ENCODE assay signal across 36 cellular contexts in genomic region chr12:52812073-52812400, GRCh38. TPM values are rescaled to one million over a fixed set of nuclear protein-coding genes. Genes with fewer than 3 reads are reported as not detected.
"Had no signal": no experiment of that assay in that cellular context is flagged by ENCODE, and none has a peak within 500 bp of the region (broad histone marks: within the 10 kb centered on the region; RNA-seq: fewer than 3 reads in every experiment).

No MANE protein-coding gene starts in this region.

- DNase-seq: Kasumi-1, KG1, MG63, MM.1S, MV-4-11, NCI-H1048, NCI-H1092, NCI-H1092 treated with DMSO at 0.1 percent for 48 hours, NCI-H1105, NCI-H1105 treated with DMSO at 0.1 percent for 48 hours, NCI-H1417, NCI-H1417 treated with DMSO at 0.1 percent for 48 hours, NCI-H1436, NCI-H146, NCI-H1694, NCI-H1694 treated with DMSO at 0.1 percent for 48 hours, NCI-H187, NCI-H187 treated with DMSO at 0.1 percent for 48 hours, NCI-H1930, NCI-H2029, NCI-H2029 treated with DMSO at 0.1 percent for 48 hours, NCI-H2081, NCI-H2081 treated with DMSO at 0.1 percent for 48 hours, NCI-H2107, NCI-H2171, NCI-H2171 treated with DMSO at 0.1 percent for 48 hours, NCI-H2227 treated with DMSO at 0.1 percent for 48 hours, NCI-H345, NCI-H446, NCI-H446 treated with DMSO at 0.1 percent for 48 hours, NCI-H510A had no signal

- H3K27me3 ChIP-seq: MG63 had no signal

- H3K27ac ChIP-seq: KMS-11 had no signal

- H3K36me3 ChIP-seq: MG63 had no signal

- H3K4me2 ChIP-seq: KMS-11 had no signal

- H3K4me3 ChIP-seq: MG63 had no signal

- H3K9me3 ChIP-seq: MG63 had no signal

- H3K9ac ChIP-seq: KMS-11 had no signal

RNA-seq across cellular contexts. Expression of gene KRT4, which starts 1.9 kb away (rescaled TPM):
- total RNA-seq: LHCN-M2, M059J, MCF 10A, NCI-H460 had no signal

RNA-seq across cellular contexts. Expression of gene KRT3, which starts 16.1 kb away (rescaled TPM):
- total RNA-seq: LHCN-M2, M059J, MCF 10A, NCI-H460 had no signal

RNA-seq across cellular contexts. Expression of gene KRT79, which starts 22.1 kb away (rescaled TPM):
- total RNA-seq: LHCN-M2, M059J, MCF 10A, NCI-H460 had no signal

RNA-seq across cellular contexts. Expression of gene KRT76, which starts 34.9 kb away (rescaled TPM):
- total RNA-seq: LHCN-M2, M059J, MCF 10A, NCI-H460 had no signal

RNA-seq across cellular contexts. Expression of gene KRT78, which starts 36.8 kb away (rescaled TPM):
- total RNA-seq: LHCN-M2, MCF 10A, NCI-H460 had no signal
